8 cellular contexts compared by ENCODE assay signal in genomic region chr19:11505504-11506100, GRCh38. TPM values are rescaled to one million over a fixed set of nuclear protein-coding genes. Genes with fewer than 3 reads are reported as not detected.
DNase-seq lines count a peak whose midpoint lies in the region; ATAC-seq and TF ChIP-seq lines count a peak whose summit lies in the region.

ZNF653 (minus strand) TSS chr19:11505839; CDS start chr19:11505786, 53 bp downstream.

- no peaks in the 10 kb centered on the region for H3K9me2 ChIP-seq in PC-9 (ENCODE audit: insufficient read depth)

- no TSS peak for BruUV-seq in PC-9 (replicated peaks; lab: Mats Ljungman, UMichigan)

- H3K4me2 ChIP-seq in PC-9: peak within 1 kb of the TSS; percentile 99

- H3K36me3 Mint-ChIP-seq in activated T-cell treated with anti-CD3 and anti-CD28 coated beads, Interleukin-2, amount 50 U/mL, for 24 hours (ENCODE audit: low read depth): peaks cover 50% of the 10 kb centered on the region

- H3K27me3 ChIP-seq in PC-9 (ENCODE audit: insufficient read depth, low read depth): no peaks in the 10 kb centered on the region

- peaks cover 11% of the 10 kb centered on the region; the same call in 1 of the 2 replicates for H3K79me2 ChIP-seq in PC-9 (ENCODE audit: low read depth)

- TF ChIP-seq CTCF in PC-9 (conservative IDR thresholded peaks at IDR 0.05): no peak

- peak within 1 kb of the TSS; percentile 82 for H3K4me3 Mint-ChIP-seq in activated T-cell treated with anti-CD3 and anti-CD28 coated beads, Interleukin-2, amount 50 U/mL, for 24 hours

- H3K27ac ChIP-seq in PC-9: peak within 1 kb of the TSS; percentile 67

- no peaks in the 10 kb centered on the region for H3K9me3 Mint-ChIP-seq in activated T-cell treated with anti-CD3 and anti-CD28 coated beads, Interleukin-2, amount 50 U/mL, for 24 hours

- H3K4me1 ChIP-seq in PC-9 (replicated peaks; ENCODE audit: insufficient read depth): peaks cover 11% of the 10 kb centered on the region

- peaks cover 23% of the 10 kb centered on the region for H3K4me1 Mint-ChIP-seq in activated T-cell treated with anti-CD3 and anti-CD28 coated beads, Interleukin-2, amount 50 U/mL, for 24 hours (ENCODE audit: low read depth)

- DNase-seq in DMS53 (lab: John Stamatoyannopoulos, UW): peak; percentile 96
- DNase-seq in KBM-7: peak; percentile 93
- DNase-seq in PC-9: peak; percentile 85 to 92
- DNase-seq in activated T-cell treated with anti-CD3 and anti-CD28 coated beads, Interleukin-2, amount 50 U/mL, for 24 hours: peak; percentile 97
- DNase-seq in myocyte (ENCODE audit: low read depth): peak; percentile 96
- peak; percentile 90 to 92 for DNase-seq in stimulated activated CD8-positive, alpha-beta memory T cell treated with anti-CD3 and anti-CD28 coated beads, Interleukin-7, amount 100 ng/mL, for 4 hours (ENCODE audit: low read depth in 2 of 2)

- in situ Hi-C loops in KBM-7 (cut with MboI; ENCODE audit: low pct_unique_long_range_greater_than_20kb, low sequenced_read_pairs): no loop called here

- no peaks in the 10 kb centered on the region for H3K36me3 ChIP-seq in PC-9 (ENCODE audit: low read depth)

- H2AFZ ChIP-seq in PC-9: peak within 1 kb of the TSS; percentile 78

- CTCF ChIA-PET in PC-9 (lab: Charles Lee): no interaction called here

- POLR2A ChIA-PET in PC-9 (lab: Charles Lee; ENCODE audit: unreplicated experiment): interaction anchor here (0.6 kb wide), 1 partner anchor 84 kb away, joined by 5 read pairs; no protein-coding TSS in a partner anchor

- peak; percentile 35 for ATAC-seq in GM21717 (IDR thresholded peaks at IDR 0.05; ENCODE audit: unreplicated experiment)
- ATAC-seq in esophagus mucosa: peak; percentile 83

- no peaks in the 10 kb centered on the region for H3K9me3 ChIP-seq in PC-9 (ENCODE audit: insufficient read depth, low read depth)

- H3K27ac Mint-ChIP-seq in activated T-cell treated with anti-CD3 and anti-CD28 coated beads, Interleukin-2, amount 50 U/mL, for 24 hours: peak within 1 kb of the TSS; percentile 97

- H3F3A ChIP-seq in PC-9 (ENCODE audit: insufficient read depth, low read depth): peaks cover 8% of the 10 kb centered on the region; the same call in 1 of the 2 replicates

- no peaks in the 10 kb centered on the region for H3K27me3 Mint-ChIP-seq in activated T-cell treated with anti-CD3 and anti-CD28 coated beads, Interleukin-2, amount 50 U/mL, for 24 hours

- intact Hi-C loops in PC-9 (cut with micrococcal nuclease; ENCODE audit: unreplicated experiment): loop anchor here (1.0 to 5.0 kb wide), 3 partner anchors 23 to 137 kb away; partner anchors contain the start of gene ELOF1

- no peaks in the 10 kb centered on the region for H4K20me1 ChIP-seq in PC-9 (ENCODE audit: insufficient read depth)

- H3K4me3 ChIP-seq in PC-9: peak within 1 kb of the TSS; percentile 81

RNA-seq across cellular contexts. Expression of gene ZNF653, which starts in this region (rescaled TPM):
- total RNA-seq in PC-9 (2021) (13.4 and 13.8 TPM in 2 replicates), esophagus mucosa (5.0 TPM), myocyte (5.0 and 5.9 TPM in 2 replicates)
- polyA plus RNA-seq in myocyte (2012): 7.8 TPM

Comparison
In these comparisons a context has a peak if more than half of its experiments do, and no peak if none do; other contexts are left out.
1. Peak in every context shown above with its lines: DNase-seq, ATAC-seq, H3K4me3 ChIP-seq and H3K27ac ChIP-seq.